ENCODE assay signal across 8 cellular contexts in the genomic region with DNA sequence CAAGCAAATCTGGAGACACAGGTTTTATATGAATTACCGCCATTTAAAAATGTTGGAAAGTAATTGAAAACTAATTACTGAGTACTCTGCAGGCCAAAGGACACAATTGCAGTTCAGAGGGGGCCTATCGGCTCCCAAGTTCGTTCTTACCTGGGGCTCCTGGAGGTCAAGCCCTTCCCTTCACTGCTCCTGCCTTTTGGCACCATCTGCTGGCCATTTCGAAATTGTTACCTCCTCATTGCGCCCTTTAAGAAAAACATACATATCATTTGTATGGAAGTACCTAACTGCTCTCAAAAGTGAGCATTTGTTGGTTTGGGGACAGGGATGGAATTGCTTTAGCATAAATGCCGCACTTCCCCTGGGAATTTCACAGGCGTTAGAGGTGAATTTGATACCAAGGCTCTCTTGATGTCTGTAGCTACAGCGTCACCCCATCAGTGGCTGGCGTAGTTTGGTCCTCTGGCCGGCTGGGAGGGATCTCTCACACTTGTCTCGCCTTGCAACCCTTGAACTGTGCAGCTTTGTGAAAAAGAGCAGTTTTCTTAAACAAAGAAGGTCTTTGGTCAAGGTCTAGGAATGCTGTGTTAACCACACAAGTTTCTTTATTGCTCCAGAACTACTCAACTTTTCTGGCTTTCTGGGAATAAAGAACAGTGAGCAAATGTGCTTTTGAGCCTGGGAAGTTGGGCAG.
A peak's percentile ranks its signal among the peaks of the same experiment; 100 is the strongest.
DNase-seq lines count a peak whose midpoint lies in the region; ATAC-seq and TF ChIP-seq lines count a peak whose summit lies in the region.

No MANE protein-coding gene starts in this region.

- H3K4me1 ChIP-seq in lower lobe of right lung: peaks cover 9% of the 10 kb centered on the region

- no peak overlapping the region for H3K4me3 ChIP-seq in brain microvascular endothelial cell (ENCODE audit: low read depth, low read length)
- no peak overlapping the region for H3K4me3 ChIP-seq in lower lobe of right lung

- H3K36me3 ChIP-seq in brain microvascular endothelial cell (replicated peaks) (peaks cover 9% of the 10 kb centered on the region), lower lobe of right lung (peaks cover 6% of the 10 kb centered on the region)

- in situ Hi-C loops in brain microvascular endothelial cell (cut with HindIII; ENCODE audit: low pct_ligation_motif_present, low sequenced_read_pairs): no loop called here

- peak; percentile 75 for TF ChIP-seq CTCF in brain microvascular endothelial cell (IDR thresholded peaks at IDR 0.05; ENCODE audit: low read depth, low read length, missing control alignments)
- TF ChIP-seq CTCF in lower lobe of right lung (IDR thresholded peaks at IDR 0.05): peak; percentile 57

- H3K27ac ChIP-seq in brain microvascular endothelial cell: no peak overlapping the region
- no peak overlapping the region for H3K27ac ChIP-seq in lower lobe of right lung

- DNase-seq in A172 (ENCODE audit: low spot score) (peak; percentile 64), GM03348 (ENCODE audit: low spot score) (peak; percentile 58), NCI-H82 treated with DMSO at 0.1 percent for 48 hours (lab: John Stamatoyannopoulos, UW; ENCODE audit: unreplicated experiment) (peak; percentile 21), brain microvascular endothelial cell (peak; percentile 14), lower lobe of right lung (no peak), GF-D8 (lab: John Stamatoyannopoulos, UW) (no peak)

- H3K27me3 ChIP-seq in brain microvascular endothelial cell (replicated peaks): no peaks in the 10 kb centered on the region
- H3K27me3 ChIP-seq in lower lobe of right lung (ENCODE audit: low read depth): no peaks in the 10 kb centered on the region

- peak; percentile 76 for ATAC-seq in HG02678 (IDR thresholded peaks at IDR 0.05; ENCODE audit: unreplicated experiment)
- peak; percentile 60 to 75 for ATAC-seq in lower lobe of right lung
- ATAC-seq in HG02870 (IDR thresholded peaks at IDR 0.05; ENCODE audit: unreplicated experiment): no peak

- no peaks in the 10 kb centered on the region for H3K9me3 ChIP-seq in lower lobe of right lung

- intact Hi-C loops in lower lobe of right lung (cut with DNase I): no loop called here

Comparison
In these comparisons a context has a peak if more than half of its experiments do, and no peak if none do; other contexts are left out.
1. DNase-seq: peak in A172 (single experiment), GM03348 (single experiment), NCI-H82 treated with DMSO at 0.1 percent for 48 hours (single experiment) and brain microvascular endothelial cell (single experiment); none in lower lobe of right lung (single experiment) and GF-D8 (single experiment).